9 cellular contexts compared by ENCODE assay signal in genomic region chr20:3751664-3752385, GRCh38. TPM values are rescaled to one million over a fixed set of nuclear protein-coding genes. Genes with fewer than 3 reads are reported as not detected.
DNase-seq lines count a peak whose midpoint lies in the region; ATAC-seq, FAIRE-seq and TF ChIP-seq lines count a peak whose summit lies in the region.
"Had no signal": no experiment of that assay in that cellular context is flagged by ENCODE, and none has a peak within 500 bp of the region (broad histone marks: within the 10 kb centered on the region; RNA-seq: fewer than 3 reads in every experiment).

No MANE protein-coding gene starts in this region.

- peaks cover 11% of the 10 kb centered on the region for H3K4me1 Mint-ChIP-seq in activated B cell treated with CpG ODN at 0.5 μM for 24 hours

- no peak for FAIRE-seq in GM12892 (lab: Jason Lieb, UNC)
- FAIRE-seq: colon had no signal

- H3K27ac ChIP-seq in duodenal mucosa (ENCODE audit: low read depth, low read length), result peak overlapping the region; percentile 18

- no peaks in the 10 kb centered on the region for H3K27me3 Mint-ChIP-seq in activated B cell treated with CpG ODN at 0.5 μM for 24 hours

- peak overlapping the region; percentile 51 for H3K4me3 ChIP-seq in H7 (ENCODE audit: insufficient read depth, low read depth, low read length)
- peak overlapping the region; percentile 46 to 58 for H3K4me3 ChIP-seq in duodenal mucosa (ENCODE audit: low read depth in 1 of 2, low read length in 2 of 2)

- peaks cover 6% of the 10 kb centered on the region for H3K36me3 Mint-ChIP-seq in activated B cell treated with CpG ODN at 0.5 μM for 24 hours (ENCODE audit: low read depth)

- H3K9me3 ChIP-seq in duodenal mucosa (ENCODE audit: control insufficient read depth in 1 of 2, low read length in 2 of 2), result no peaks in the 10 kb centered on the region

- H3K27me3 ChIP-seq in H7 (ENCODE audit: control insufficient read depth, insufficient read depth, low read length) (peaks cover 53% of the 10 kb centered on the region), duodenal mucosa (ENCODE audit: control insufficient read depth in 1 of 2, insufficient read depth in 2 of 2, low read length in 2 of 2) (peaks cover 0 to 3% of the 10 kb centered on the region in 2 donors)

- peak overlapping the region; percentile 77 for H3K4me3 Mint-ChIP-seq in activated B cell treated with CpG ODN at 0.5 μM for 24 hours

- peak overlapping the region; percentile 63 for H3K27ac Mint-ChIP-seq in activated B cell treated with CpG ODN at 0.5 μM for 24 hours

- H3K36me3 ChIP-seq in H7 (replicated peaks; ENCODE audit: control insufficient read depth, insufficient read depth, low read length), result peaks cover 1% of the 10 kb centered on the region
- peaks cover 4 to 6% of the 10 kb centered on the region in 2 donors for H3K36me3 ChIP-seq in duodenal mucosa (ENCODE audit: control insufficient read depth in 1 of 2, insufficient read depth in 2 of 2, low read length in 2 of 2)

- intact Hi-C loops in activated B cell treated with CpG ODN at 0.5 μM for 24 hours (cut with micrococcal nuclease), result no loop called here

- peak; percentile 85 for ATAC-seq in activated B cell treated with CpG ODN at 0.5 μM for 24 hours (ENCODE audit: low read depth)

- H3K4me1 ChIP-seq in duodenal mucosa (ENCODE audit: control insufficient read depth in 1 of 2, insufficient read depth in 2 of 2, low read length in 2 of 2), result peaks cover 30 to 37% of the 10 kb centered on the region in 2 donors

- POLR2A ChIA-PET in activated B cell treated with CpG ODN at 0.5 μM for 24 hours (lab: Charles Lee), result interaction anchor here (0.6 kb wide), 1 partner anchor 12 kb away, joined by 3 read pairs; no protein-coding TSS in a partner anchor

- DNase-seq in H7 (peak; percentile 88), activated B cell treated with CpG ODN at 0.5 μM for 24 hours (peak; percentile 54), midbrain (lab: John Stamatoyannopoulos, UW) (peak; percentile 3), GM12892 (ENCODE audit: insufficient read length) (no peak), OCI-M2 (lab: John Stamatoyannopoulos, UW; ENCODE audit: unreplicated experiment) (no peak), MV-4-11 (lab: John Stamatoyannopoulos, UW) (no peak)
- peak in 5 of 6 experiments; percentile 11 to 56 (median 25) for DNase-seq in stimulated activated naive CD4-positive, alpha-beta T cell (lab: John Stamatoyannopoulos, UW)

- CTCF ChIA-PET in activated B cell treated with CpG ODN at 0.5 μM for 24 hours (lab: Charles Lee), result interaction anchor here (1.5 to 5.5 kb wide), 2 partner anchors 16 to 333 kb away, joined by 6 to 32 read pairs; partner anchors contain the start of gene ADISSP

- H3K9me3 Mint-ChIP-seq in activated B cell treated with CpG ODN at 0.5 μM for 24 hours, result no peaks in the 10 kb centered on the region

- no peak for TF ChIP-seq CTCF in activated B cell treated with CpG ODN at 0.5 μM for 24 hours (IDR thresholded peaks at IDR 0.05)

- H3K9ac ChIP-seq in duodenal mucosa (ENCODE audit: low read depth in 1 of 2, low read length in 2 of 2), result peak overlapping the region in 1 of 2 donors; percentile 2

- no peak for TF ChIP-seq POLR2A in GM12892 (IDR thresholded peaks at IDR 0.05; ENCODE audit: low read depth, low read length)

RNA-seq across cellular contexts. Expression of gene ADISSP, which starts 15.7 kb away (rescaled TPM):
- 90.8 and 107 TPM in 2 replicates for total RNA-seq in H7 (2014; rRNA removed; shearing (Covaris generic))
- total RNA-seq in activated B cell treated with CpG ODN at 0.5 μM for 24 hours, result 29.9 and 31.1 TPM in 2 replicates
- 18.2 TPM for polyA plus RNA-seq in GM12892 (2012; ENCODE audit: missing spikeins)

RNA-seq across cellular contexts. Expression of gene HSPA12B, which starts 19.3 kb away (rescaled TPM):
- total RNA-seq in H7 (2014; rRNA removed; shearing (Covaris generic)), result 0.97 and 2.4 TPM in 2 replicates
- not detected in 2 replicates for total RNA-seq in activated B cell treated with CpG ODN at 0.5 μM for 24 hours
- polyA plus RNA-seq in GM12892 (2012; ENCODE audit: missing spikeins), result 0.11 TPM

RNA-seq across cellular contexts. Expression of gene SPEF1, which starts 29.4 kb away (rescaled TPM):
- total RNA-seq in H7 (2014; rRNA removed; shearing (Covaris generic)), result 0.11 and 0.94 TPM in 2 replicates
- total RNA-seq in activated B cell treated with CpG ODN at 0.5 μM for 24 hours, result not detected in 2 replicates
- polyA plus RNA-seq in GM12892 (2012; ENCODE audit: missing spikeins), result not detected

RNA-seq across cellular contexts. Expression of gene CENPB, which starts 34.7 kb away (rescaled TPM):
- total RNA-seq in H7 (2014; rRNA removed; shearing (Covaris generic)), result 57.7 and 74.5 TPM in 2 replicates
- total RNA-seq in activated B cell treated with CpG ODN at 0.5 μM for 24 hours, result 50.1 and 51.7 TPM in 2 replicates
- polyA plus RNA-seq in GM12892 (2012; ENCODE audit: missing spikeins), result 10.4 TPM

RNA-seq across cellular contexts. Expression of gene SIGLEC1, which starts 39.4 kb away (rescaled TPM):
- total RNA-seq in H7 (2014; rRNA removed; shearing (Covaris generic)), result not detected in 2 replicates
- not detected in 2 replicates for total RNA-seq in activated B cell treated with CpG ODN at 0.5 μM for 24 hours
- not detected for polyA plus RNA-seq in GM12892 (2012; ENCODE audit: missing spikeins)

Comparison
In these comparisons a context has a peak if more than half of its experiments do, and no peak if none do; other contexts are left out.
1. DNase-seq: peak in H7 (single experiment), activated B cell treated with CpG ODN at 0.5 μM for 24 hours (single experiment), midbrain (single experiment) and stimulated activated naive CD4-positive, alpha-beta T cell (5 of 6); none in GM12892 (single experiment), OCI-M2 (single experiment) and MV-4-11 (single experiment).